1 cellular context compared by ENCODE assay signal in the genomic region with DNA sequence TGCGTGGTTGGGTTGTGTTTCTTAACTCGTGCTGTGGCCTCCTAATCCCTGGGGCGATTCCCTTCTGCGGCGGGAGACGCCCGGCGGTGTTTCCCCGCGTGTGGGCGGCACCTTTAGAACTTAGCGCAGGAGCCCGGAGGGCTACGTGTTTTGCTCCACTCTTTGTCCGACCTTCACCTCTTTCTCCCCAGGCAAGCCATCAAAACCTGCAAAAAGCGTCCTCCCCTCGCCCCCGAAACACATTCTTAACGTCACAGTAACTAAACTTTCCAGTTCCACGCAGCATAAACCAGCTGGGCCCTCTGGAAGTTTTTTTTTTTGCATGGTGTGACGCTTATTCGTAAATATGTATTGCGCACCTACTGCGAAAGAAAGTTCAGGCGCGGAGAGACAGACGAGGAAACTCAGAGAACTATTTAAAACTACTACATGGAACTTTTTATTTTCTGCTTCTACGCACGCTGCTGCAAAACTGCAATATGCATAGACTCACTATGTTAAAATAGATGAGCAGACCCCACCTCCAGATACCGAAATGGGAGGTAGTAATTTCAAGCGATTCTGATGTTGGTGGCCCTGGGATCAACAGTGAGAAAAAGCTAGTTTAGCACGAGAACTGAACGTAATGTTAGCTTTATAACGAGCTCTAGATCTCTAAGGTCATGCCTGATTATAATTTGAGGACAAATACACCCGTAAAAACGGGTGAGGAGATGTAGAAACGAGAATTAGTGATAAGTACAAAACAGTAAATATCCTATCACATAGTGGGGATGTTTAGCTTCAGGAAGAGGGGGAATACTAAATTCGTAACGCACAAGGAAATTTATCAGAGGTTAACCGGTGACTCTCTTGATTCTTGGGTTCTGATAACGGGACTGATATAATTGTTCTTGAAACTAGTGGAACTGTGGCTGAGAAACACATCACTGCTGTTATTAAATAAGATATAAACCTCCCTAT.
TF ChIP-seq lines count a peak whose summit lies in the region.

No MANE protein-coding gene starts in this region.

TF ChIP-seq in GM12878, 131 proteins besides CTCF, POLR2A, EP300 and RAD21 (continued from another document and continues in another):
- TF ChIP-seq, protein P1, sequence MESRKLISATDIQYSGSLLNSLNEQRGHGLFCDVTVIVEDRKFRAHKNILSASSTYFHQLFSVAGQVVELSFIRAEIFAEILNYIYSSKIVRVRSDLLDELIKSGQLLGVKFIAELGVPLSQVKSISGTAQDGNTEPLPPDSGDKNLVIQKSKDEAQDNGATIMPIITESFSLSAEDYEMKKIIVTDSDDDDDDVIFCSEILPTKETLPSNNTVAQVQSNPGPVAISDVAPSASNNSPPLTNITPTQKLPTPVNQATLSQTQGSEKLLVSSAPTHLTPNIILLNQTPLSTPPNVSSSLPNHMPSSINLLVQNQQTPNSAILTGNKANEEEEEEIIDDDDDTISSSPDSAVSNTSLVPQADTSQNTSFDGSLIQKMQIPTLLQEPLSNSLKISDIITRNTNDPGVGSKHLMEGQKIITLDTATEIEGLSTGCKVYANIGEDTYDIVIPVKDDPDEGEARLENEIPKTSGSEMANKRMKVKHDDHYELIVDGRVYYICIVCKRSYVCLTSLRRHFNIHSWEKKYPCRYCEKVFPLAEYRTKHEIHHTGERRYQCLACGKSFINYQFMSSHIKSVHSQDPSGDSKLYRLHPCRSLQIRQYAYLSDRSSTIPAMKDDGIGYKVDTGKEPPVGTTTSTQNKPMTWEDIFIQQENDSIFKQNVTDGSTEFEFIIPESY (IDR thresholded peaks at IDR 0.05): no peak
- no peak for TF ChIP-seq FOXM1 (IDR thresholded peaks at IDR 0.05; ENCODE audit: low read depth, low read length)
- TF ChIP-seq, protein P2, sequence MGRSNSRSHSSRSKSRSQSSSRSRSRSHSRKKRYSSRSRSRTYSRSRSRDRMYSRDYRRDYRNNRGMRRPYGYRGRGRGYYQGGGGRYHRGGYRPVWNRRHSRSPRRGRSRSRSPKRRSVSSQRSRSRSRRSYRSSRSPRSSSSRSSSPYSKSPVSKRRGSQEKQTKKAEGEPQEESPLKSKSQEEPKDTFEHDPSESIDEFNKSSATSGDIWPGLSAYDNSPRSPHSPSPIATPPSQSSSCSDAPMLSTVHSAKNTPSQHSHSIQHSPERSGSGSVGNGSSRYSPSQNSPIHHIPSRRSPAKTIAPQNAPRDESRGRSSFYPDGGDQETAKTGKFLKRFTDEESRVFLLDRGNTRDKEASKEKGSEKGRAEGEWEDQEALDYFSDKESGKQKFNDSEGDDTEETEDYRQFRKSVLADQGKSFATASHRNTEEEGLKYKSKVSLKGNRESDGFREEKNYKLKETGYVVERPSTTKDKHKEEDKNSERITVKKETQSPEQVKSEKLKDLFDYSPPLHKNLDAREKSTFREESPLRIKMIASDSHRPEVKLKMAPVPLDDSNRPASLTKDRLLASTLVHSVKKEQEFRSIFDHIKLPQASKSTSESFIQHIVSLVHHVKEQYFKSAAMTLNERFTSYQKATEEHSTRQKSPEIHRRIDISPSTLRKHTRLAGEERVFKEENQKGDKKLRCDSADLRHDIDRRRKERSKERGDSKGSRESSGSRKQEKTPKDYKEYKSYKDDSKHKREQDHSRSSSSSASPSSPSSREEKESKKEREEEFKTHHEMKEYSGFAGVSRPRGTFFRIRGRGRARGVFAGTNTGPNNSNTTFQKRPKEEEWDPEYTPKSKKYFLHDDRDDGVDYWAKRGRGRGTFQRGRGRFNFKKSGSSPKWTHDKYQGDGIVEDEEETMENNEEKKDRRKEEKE (IDR thresholded peaks at IDR 0.05): no peak
- TF ChIP-seq, protein P3, sequence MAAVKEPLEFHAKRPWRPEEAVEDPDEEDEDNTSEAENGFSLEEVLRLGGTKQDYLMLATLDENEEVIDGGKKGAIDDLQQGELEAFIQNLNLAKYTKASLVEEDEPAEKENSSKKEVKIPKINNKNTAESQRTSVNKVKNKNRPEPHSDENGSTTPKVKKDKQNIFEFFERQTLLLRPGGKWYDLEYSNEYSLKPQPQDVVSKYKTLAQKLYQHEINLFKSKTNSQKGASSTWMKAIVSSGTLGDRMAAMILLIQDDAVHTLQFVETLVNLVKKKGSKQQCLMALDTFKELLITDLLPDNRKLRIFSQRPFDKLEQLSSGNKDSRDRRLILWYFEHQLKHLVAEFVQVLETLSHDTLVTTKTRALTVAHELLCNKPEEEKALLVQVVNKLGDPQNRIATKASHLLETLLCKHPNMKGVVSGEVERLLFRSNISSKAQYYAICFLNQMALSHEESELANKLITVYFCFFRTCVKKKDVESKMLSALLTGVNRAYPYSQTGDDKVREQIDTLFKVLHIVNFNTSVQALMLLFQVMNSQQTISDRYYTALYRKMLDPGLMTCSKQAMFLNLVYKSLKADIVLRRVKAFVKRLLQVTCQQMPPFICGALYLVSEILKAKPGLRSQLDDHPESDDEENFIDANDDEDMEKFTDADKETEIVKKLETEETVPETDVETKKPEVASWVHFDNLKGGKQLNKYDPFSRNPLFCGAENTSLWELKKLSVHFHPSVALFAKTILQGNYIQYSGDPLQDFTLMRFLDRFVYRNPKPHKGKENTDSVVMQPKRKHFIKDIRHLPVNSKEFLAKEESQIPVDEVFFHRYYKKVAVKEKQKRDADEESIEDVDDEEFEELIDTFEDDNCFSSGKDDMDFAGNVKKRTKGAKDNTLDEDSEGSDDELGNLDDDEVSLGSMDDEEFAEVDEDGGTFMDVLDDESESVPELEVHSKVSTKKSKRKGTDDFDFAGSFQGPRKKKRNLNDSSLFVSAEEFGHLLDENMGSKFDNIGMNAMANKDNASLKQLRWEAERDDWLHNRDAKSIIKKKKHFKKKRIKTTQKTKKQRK (IDR thresholded peaks at IDR 0.05; ENCODE audit: low read depth, low read length): no peak
- TF ChIP-seq, protein P4, sequence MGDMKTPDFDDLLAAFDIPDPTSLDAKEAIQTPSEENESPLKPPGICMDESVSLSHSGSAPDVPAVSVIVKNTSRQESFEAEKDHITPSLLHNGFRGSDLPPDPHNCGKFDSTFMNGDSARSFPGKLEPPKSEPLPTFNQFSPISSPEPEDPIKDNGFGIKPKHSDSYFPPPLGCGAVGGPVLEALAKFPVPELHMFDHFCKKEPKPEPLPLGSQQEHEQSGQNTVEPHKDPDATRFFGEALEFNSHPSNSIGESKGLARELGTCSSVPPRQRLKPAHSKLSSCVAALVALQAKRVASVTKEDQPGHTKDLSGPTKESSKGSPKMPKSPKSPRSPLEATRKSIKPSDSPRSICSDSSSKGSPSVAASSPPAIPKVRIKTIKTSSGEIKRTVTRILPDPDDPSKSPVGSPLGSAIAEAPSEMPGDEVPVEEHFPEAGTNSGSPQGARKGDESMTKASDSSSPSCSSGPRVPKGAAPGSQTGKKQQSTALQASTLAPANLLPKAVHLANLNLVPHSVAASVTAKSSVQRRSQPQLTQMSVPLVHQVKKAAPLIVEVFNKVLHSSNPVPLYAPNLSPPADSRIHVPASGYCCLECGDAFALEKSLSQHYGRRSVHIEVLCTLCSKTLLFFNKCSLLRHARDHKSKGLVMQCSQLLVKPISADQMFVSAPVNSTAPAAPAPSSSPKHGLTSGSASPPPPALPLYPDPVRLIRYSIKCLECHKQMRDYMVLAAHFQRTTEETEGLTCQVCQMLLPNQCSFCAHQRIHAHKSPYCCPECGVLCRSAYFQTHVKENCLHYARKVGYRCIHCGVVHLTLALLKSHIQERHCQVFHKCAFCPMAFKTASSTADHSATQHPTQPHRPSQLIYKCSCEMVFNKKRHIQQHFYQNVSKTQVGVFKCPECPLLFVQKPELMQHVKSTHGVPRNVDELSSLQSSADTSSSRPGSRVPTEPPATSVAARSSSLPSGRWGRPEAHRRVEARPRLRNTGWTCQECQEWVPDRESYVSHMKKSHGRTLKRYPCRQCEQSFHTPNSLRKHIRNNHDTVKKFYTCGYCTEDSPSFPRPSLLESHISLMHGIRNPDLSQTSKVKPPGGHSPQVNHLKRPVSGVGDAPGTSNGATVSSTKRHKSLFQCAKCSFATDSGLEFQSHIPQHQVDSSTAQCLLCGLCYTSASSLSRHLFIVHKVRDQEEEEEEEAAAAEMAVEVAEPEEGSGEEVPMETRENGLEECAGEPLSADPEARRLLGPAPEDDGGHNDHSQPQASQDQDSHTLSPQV (IDR thresholded peaks at IDR 0.05): no peak
- TF ChIP-seq, protein P5, sequence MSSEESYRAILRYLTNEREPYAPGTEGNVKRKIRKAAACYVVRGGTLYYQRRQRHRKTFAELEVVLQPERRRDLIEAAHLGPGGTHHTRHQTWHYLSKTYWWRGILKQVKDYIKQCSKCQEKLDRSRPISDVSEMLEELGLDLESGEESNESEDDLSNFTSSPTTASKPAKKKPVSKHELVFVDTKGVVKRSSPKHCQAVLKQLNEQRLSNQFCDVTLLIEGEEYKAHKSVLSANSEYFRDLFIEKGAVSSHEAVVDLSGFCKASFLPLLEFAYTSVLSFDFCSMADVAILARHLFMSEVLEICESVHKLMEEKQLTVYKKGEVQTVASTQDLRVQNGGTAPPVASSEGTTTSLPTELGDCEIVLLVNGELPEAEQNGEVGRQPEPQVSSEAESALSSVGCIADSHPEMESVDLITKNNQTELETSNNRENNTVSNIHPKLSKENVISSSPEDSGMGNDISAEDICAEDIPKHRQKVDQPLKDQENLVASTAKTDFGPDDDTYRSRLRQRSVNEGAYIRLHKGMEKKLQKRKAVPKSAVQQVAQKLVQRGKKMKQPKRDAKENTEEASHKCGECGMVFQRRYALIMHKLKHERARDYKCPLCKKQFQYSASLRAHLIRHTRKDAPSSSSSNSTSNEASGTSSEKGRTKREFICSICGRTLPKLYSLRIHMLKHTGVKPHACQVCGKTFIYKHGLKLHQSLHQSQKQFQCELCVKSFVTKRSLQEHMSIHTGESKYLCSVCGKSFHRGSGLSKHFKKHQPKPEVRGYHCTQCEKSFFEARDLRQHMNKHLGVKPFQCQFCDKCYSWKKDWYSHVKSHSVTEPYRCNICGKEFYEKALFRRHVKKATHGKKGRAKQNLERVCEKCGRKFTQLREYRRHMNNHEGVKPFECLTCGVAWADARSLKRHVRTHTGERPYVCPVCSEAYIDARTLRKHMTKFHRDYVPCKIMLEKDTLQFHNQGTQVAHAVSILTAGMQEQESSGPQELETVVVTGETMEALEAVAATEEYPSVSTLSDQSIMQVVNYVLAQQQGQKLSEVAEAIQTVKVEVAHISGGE (CRISPR knock-in tag; IDR thresholded peaks at IDR 0.05): no peak
- TF ChIP-seq PAX5 (IDR thresholded peaks at IDR 0.05; ENCODE audit: borderline replicate concordance, low read depth, low read length): no peak; the same call in 1 of the 2 replicates
- TF ChIP-seq JUND (IDR thresholded peaks at IDR 0.05; ENCODE audit: low read depth, low read length): no peak
- peak; percentile 85; the same call in 1 of the 2 replicates for TF ChIP-seq NBN (IDR thresholded peaks at IDR 0.05)
- TF ChIP-seq SP1 (IDR thresholded peaks at IDR 0.05; ENCODE audit: low read depth, low read length): no peak
- TF ChIP-seq, protein P6, sequence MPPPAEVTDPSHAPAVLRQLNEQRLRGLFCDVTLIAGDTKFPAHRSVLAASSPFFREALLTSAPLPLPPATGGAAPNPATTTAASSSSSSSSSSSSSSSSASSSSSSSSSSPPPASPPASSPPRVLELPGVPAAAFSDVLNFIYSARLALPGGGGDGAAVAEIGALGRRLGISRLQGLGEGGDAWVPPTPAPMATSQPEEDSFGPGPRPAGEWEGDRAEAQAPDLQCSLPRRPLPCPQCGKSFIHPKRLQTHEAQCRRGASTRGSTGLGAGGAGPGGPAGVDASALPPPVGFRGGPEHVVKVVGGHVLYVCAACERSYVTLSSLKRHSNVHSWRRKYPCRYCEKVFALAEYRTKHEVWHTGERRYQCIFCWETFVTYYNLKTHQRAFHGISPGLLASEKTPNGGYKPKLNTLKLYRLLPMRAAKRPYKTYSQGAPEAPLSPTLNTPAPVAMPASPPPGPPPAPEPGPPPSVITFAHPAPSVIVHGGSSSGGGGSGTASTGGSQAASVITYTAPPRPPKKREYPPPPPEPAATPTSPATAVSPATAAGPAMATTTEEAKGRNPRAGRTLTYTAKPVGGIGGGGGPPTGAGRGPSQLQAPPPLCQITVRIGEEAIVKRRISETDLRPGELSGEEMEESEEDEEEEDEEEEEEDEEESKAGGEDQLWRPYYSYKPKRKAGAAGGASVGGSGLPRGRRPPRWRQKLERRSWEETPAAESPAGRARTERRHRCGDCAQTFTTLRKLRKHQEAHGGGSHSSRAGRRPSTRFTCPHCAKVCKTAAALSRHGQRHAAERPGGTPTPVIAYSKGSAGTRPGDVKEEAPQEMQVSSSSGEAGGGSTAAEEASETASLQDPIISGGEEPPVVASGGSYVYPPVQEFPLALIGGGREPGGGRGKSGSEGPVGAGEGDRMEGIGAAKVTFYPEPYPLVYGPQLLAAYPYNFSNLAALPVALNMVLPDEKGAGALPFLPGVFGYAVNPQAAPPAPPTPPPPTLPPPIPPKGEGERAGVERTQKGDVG (CRISPR knock-in tag; IDR thresholded peaks at IDR 0.05): no peak
- TF ChIP-seq CHD4 (IDR thresholded peaks at IDR 0.05): no peak
- TF ChIP-seq, protein P7, sequence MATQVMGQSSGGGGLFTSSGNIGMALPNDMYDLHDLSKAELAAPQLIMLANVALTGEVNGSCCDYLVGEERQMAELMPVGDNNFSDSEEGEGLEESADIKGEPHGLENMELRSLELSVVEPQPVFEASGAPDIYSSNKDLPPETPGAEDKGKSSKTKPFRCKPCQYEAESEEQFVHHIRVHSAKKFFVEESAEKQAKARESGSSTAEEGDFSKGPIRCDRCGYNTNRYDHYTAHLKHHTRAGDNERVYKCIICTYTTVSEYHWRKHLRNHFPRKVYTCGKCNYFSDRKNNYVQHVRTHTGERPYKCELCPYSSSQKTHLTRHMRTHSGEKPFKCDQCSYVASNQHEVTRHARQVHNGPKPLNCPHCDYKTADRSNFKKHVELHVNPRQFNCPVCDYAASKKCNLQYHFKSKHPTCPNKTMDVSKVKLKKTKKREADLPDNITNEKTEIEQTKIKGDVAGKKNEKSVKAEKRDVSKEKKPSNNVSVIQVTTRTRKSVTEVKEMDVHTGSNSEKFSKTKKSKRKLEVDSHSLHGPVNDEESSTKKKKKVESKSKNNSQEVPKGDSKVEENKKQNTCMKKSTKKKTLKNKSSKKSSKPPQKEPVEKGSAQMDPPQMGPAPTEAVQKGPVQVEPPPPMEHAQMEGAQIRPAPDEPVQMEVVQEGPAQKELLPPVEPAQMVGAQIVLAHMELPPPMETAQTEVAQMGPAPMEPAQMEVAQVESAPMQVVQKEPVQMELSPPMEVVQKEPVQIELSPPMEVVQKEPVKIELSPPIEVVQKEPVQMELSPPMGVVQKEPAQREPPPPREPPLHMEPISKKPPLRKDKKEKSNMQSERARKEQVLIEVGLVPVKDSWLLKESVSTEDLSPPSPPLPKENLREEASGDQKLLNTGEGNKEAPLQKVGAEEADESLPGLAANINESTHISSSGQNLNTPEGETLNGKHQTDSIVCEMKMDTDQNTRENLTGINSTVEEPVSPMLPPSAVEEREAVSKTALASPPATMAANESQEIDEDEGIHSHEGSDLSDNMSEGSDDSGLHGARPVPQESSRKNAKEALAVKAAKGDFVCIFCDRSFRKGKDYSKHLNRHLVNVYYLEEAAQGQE (IDR thresholded peaks at IDR 0.05; ENCODE audit: low read depth, low read length): no peak
- no peak for TF ChIP-seq SREBF1 (IDR thresholded peaks at IDR 0.05; ENCODE audit: low read length)
- TF ChIP-seq, protein P8, sequence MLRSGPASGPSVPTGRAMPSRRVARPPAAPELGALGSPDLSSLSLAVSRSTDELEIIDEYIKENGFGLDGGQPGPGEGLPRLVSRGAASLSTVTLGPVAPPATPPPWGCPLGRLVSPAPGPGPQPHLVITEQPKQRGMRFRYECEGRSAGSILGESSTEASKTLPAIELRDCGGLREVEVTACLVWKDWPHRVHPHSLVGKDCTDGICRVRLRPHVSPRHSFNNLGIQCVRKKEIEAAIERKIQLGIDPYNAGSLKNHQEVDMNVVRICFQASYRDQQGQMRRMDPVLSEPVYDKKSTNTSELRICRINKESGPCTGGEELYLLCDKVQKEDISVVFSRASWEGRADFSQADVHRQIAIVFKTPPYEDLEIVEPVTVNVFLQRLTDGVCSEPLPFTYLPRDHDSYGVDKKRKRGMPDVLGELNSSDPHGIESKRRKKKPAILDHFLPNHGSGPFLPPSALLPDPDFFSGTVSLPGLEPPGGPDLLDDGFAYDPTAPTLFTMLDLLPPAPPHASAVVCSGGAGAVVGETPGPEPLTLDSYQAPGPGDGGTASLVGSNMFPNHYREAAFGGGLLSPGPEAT (IDR thresholded peaks at IDR 0.05; ENCODE audit: low read depth): peak; percentile 63
- TF ChIP-seq SPI1 (IDR thresholded peaks at IDR 0.05; ENCODE audit: borderline replicate concordance, insufficient read depth, low read depth, low read length): no peak
- no peak for TF ChIP-seq STAT1 (conservative IDR thresholded peaks at IDR 0.05)
- TF ChIP-seq EED (IDR thresholded peaks at IDR 0.05; ENCODE audit: low read depth): peak; percentile 45; the same call in 1 of the 2 replicates
- TF ChIP-seq SREBF2 (IDR thresholded peaks at IDR 0.05; ENCODE audit: low read length): no peak
